ENCODE assay signal across 8 cellular contexts in genomic region chr11:65593518-65594414, GRCh38. TPM values are rescaled to one million over a fixed set of nuclear protein-coding genes. Genes with fewer than 3 reads are reported as not detected.
DNase-seq lines count a peak whose midpoint lies in the region; ATAC-seq, FAIRE-seq and TF ChIP-seq lines count a peak whose summit lies in the region.

No MANE protein-coding gene starts in this region.

- H3K36me3 Mint-ChIP-seq in nephron (ENCODE audit: low read depth): peaks cover 9% of the 10 kb centered on the region

- no peaks in the 10 kb centered on the region for H3K27me3 ChIP-seq in endothelial cell of umbilical vein (ENCODE audit: control insufficient read depth in 2 of 2, insufficient read depth in 2 of 2, low read length in 2 of 2)

- peaks cover 7% of the 10 kb centered on the region for H3K4me1 ChIP-seq in endothelial cell of umbilical vein (ENCODE audit: control insufficient read depth, extremely low read depth, insufficient read depth, low read length)

- H3K4me2 ChIP-seq in endothelial cell of umbilical vein (ENCODE audit: insufficient read depth, low read length): no peak overlapping the region

- TF ChIP-seq CTCF in VCaP (conservative IDR thresholded peaks at IDR 0.05) (peak; percentile 96), endothelial cell of umbilical vein (IDR thresholded peaks at IDR 0.05; ENCODE audit: extremely low read depth in 1 of 2, insufficient read depth in 1 of 2, low read depth in 1 of 2, low read length in 2 of 2) (peak; percentile 61 to 76), nephron (IDR thresholded peaks at IDR 0.05; ENCODE audit: unreplicated experiment in 3 of 3) (peak; percentile 49 to 60 (median 57))

- intact Hi-C loops in endothelial cell of umbilical vein (cut with micrococcal nuclease): loop anchor here (1.0 to 5.0 kb wide), 2 partner anchors 14 to 226 kb away; no protein-coding TSS in a partner anchor

- TF ChIP-seq POLR2A in endothelial cell of umbilical vein (IDR thresholded peaks at IDR 0.05; ENCODE audit: low read depth, low read length): no peak

- POLR2A ChIA-PET in endothelial cell of umbilical vein (lab: Charles Lee): interaction anchor here (0.5 to 1.3 kb wide), 2 partner anchors 17 to 224 kb away, joined by 3 read pairs; no protein-coding TSS in a partner anchor

- H3K9ac ChIP-seq in endothelial cell of umbilical vein (replicated peaks; ENCODE audit: extremely low read depth, insufficient read depth, low read length): no peak overlapping the region

- H4K20me1 ChIP-seq in endothelial cell of umbilical vein (replicated peaks; ENCODE audit: control insufficient read depth, extremely low read depth, insufficient read depth, low read length): no peaks in the 10 kb centered on the region

- dilution Hi-C loops in endothelial cell of umbilical vein (cut with MboI; ENCODE audit: extremely low pct_ligation_motif_present, low sequenced_read_pairs): no loop called here

- peaks cover 32% of the 10 kb centered on the region for H3K27me3 Mint-ChIP-seq in nephron (ENCODE audit: low read depth)

- no peaks in the 10 kb centered on the region for H3K9me3 Mint-ChIP-seq in nephron

- no peak overlapping the region; the same call in 1 of the 2 replicates for H3K27ac ChIP-seq in VCaP
- no peak overlapping the region for H3K27ac ChIP-seq in endothelial cell of umbilical vein (ENCODE audit: insufficient read depth, low read depth, low read length)

- H3K9me3 ChIP-seq in endothelial cell of umbilical vein (replicated peaks; ENCODE audit: control insufficient read depth, insufficient read depth, low read length): no peaks in the 10 kb centered on the region

- no peak overlapping the region for H3K27ac Mint-ChIP-seq in nephron

- no peak overlapping the region for H3K4me3 ChIP-seq in endothelial cell of umbilical vein (replicated peaks in 1 of 3; ENCODE audit: insufficient read depth in 1 of 3, low read depth in 1 of 3, low read length in 3 of 3)

- CTCF ChIA-PET in endothelial cell of umbilical vein (lab: Charles Lee): interaction anchor here (0.6 to 12.2 kb wide), 19 partner anchors 9 to 226 kb away, joined by 3 to 206 read pairs (median 5); partner anchors contain the start of genes EHBP1L1, FAM89B, MAP3K11 and PCNX3

- H3K4me3 Mint-ChIP-seq in nephron: peak overlapping the region in 2 of 3 experiments; percentile 32 to 36

- ATAC-seq in HG02970 (IDR thresholded peaks at IDR 0.05; ENCODE audit: low FRiP score, unreplicated experiment) (no peak), HG02840 (IDR thresholded peaks at IDR 0.05; ENCODE audit: low FRiP score, unreplicated experiment) (no peak)

- peaks cover 7% of the 10 kb centered on the region for H3K4me1 Mint-ChIP-seq in nephron

- FAIRE-seq in GM18507 (lab: Jason Lieb, UNC) (peak; percentile 63), endothelial cell of umbilical vein (lab: Jason Lieb, UNC) (peak; percentile 76)

- H3K36me3 ChIP-seq in endothelial cell of umbilical vein (ENCODE audit: control insufficient read depth in 2 of 2, extremely low read depth in 1 of 2, insufficient read depth in 2 of 2, low read length in 2 of 2): peaks cover 8 to 14% of the 10 kb centered on the region in 2 experiments

- DNase-seq in AG08395 (ENCODE audit: low spot score): peak; percentile 71
- no peak for DNase-seq in GM18507 (ENCODE audit: extremely low spot score, insufficient read length, low read depth)
- DNase-seq in endothelial cell of umbilical vein (ENCODE audit: low read depth, low spot score): peak; percentile 34
- DNase-seq in kidney glomerular epithelial cell (lab: John Stamatoyannopoulos, UW): no peak

- no peak overlapping the region for H2AFZ ChIP-seq in endothelial cell of umbilical vein (ENCODE audit: low read depth, low read length)

- no peaks in the 10 kb centered on the region for H3K79me2 ChIP-seq in endothelial cell of umbilical vein (ENCODE audit: control insufficient read depth, insufficient read depth, low read length)

- H3K9me1 ChIP-seq in endothelial cell of umbilical vein (replicated peaks; ENCODE audit: control insufficient read depth, extremely low read depth, insufficient read depth, low read length): no peaks in the 10 kb centered on the region

- no TSS peak for BruUV-seq in endothelial cell of umbilical vein (replicated peaks; lab: Mats Ljungman, UMichigan)

TF ChIP-seq in endothelial cell of umbilical vein, 7 proteins besides CTCF, POLR2A, EP300 and RAD21:
- no peak for TF ChIP-seq JUN (IDR thresholded peaks at IDR 0.05; ENCODE audit: borderline replicate concordance, insufficient read depth, insufficient read length, low read depth)
- TF ChIP-seq EZH2 (IDR thresholded peaks at IDR 0.05; ENCODE audit: borderline replicate concordance, low read depth, low read length, severe bottlenecking): no peak
- no peak for TF ChIP-seq FOS (IDR thresholded peaks at IDR 0.05; ENCODE audit: borderline replicate concordance, insufficient read depth, low read length)
- no peak for TF ChIP-seq MYC (IDR thresholded peaks at IDR 0.05; ENCODE audit: low read depth, low read length)
- TF ChIP-seq GATA2 (IDR thresholded peaks at IDR 0.05; ENCODE audit: insufficient read depth, insufficient read length, low read depth, low read length): no peak
- TF ChIP-seq MAX (IDR thresholded peaks at IDR 0.05; ENCODE audit: insufficient read depth, insufficient read length): no peak

RNA-seq across cellular contexts. Expression of gene KCNK7, which starts 1.8 kb away (rescaled TPM):
- 0.60 and 1.3 TPM in 2 replicates for total RNA-seq in endothelial cell of umbilical vein
- polyA plus RNA-seq in endothelial cell of umbilical vein: 0.17 and 0.19 TPM in 2 replicates
- polyA plus RNA-seq in endothelial cell of umbilical vein (2011; cell fraction: cytosol; rRNA removed): 0.13 and 0.21 TPM in 2 replicates
- 0.66 and 0.87 TPM in 2 replicates for polyA plus RNA-seq in endothelial cell of umbilical vein (2011; cell fraction: nucleus; rRNA removed)
- 0.70 TPM in 1 of 2 replicates, not detected in the other for polyA plus RNA-seq in endothelial cell of umbilical vein (2012)
- polyA minus RNA-seq in endothelial cell of umbilical vein: 0.51 TPM in 1 of 2 replicates, not detected in the other
- not detected for polyA minus RNA-seq in endothelial cell of umbilical vein (2011; cell fraction: cytosol; rRNA and poly(A)+ RNA removed)
- polyA minus RNA-seq in endothelial cell of umbilical vein (2011; cell fraction: nucleus; rRNA and poly(A)+ RNA removed): 0.34 TPM in 1 of 2 replicates, not detected in the other

RNA-seq across cellular contexts. Expression of gene EHBP1L1, which starts 17.9 kb away (rescaled TPM):
- 18.8 and 19.7 TPM in 2 replicates for total RNA-seq in endothelial cell of umbilical vein
- 12.7 and 18.5 TPM in 2 replicates for polyA plus RNA-seq in endothelial cell of umbilical vein
- polyA plus RNA-seq in endothelial cell of umbilical vein (2011; cell fraction: cytosol; rRNA removed): 7.1 and 11.1 TPM in 2 replicates
- polyA plus RNA-seq in endothelial cell of umbilical vein (2011; cell fraction: nucleus; rRNA removed): 29.6 and 32.5 TPM in 2 replicates
- 14.2 and 20.1 TPM in 2 replicates for polyA plus RNA-seq in endothelial cell of umbilical vein (2012)
- 8.6 and 12.0 TPM in 2 replicates for polyA minus RNA-seq in endothelial cell of umbilical vein
- 64.3 TPM for polyA minus RNA-seq in endothelial cell of umbilical vein (2011; cell fraction: cytosol; rRNA and poly(A)+ RNA removed)
- polyA minus RNA-seq in endothelial cell of umbilical vein (2011; cell fraction: nucleus; rRNA and poly(A)+ RNA removed): 7.8 and 11.2 TPM in 2 replicates

RNA-seq across cellular contexts. Expression of gene MAP3K11, which starts 20.3 kb away (rescaled TPM):
- total RNA-seq in endothelial cell of umbilical vein: 160 and 182 TPM in 2 replicates
- polyA plus RNA-seq in endothelial cell of umbilical vein: 131 and 148 TPM in 2 replicates
- 74.8 and 100 TPM in 2 replicates for polyA plus RNA-seq in endothelial cell of umbilical vein (2011; cell fraction: cytosol; rRNA removed)
- polyA plus RNA-seq in endothelial cell of umbilical vein (2011; cell fraction: nucleus; rRNA removed): 107 and 124 TPM in 2 replicates
- polyA plus RNA-seq in endothelial cell of umbilical vein (2012): 98.7 and 129 TPM in 2 replicates
- polyA minus RNA-seq in endothelial cell of umbilical vein: 74.5 and 110 TPM in 2 replicates
- polyA minus RNA-seq in endothelial cell of umbilical vein (2011; cell fraction: cytosol; rRNA and poly(A)+ RNA removed): 32.2 TPM
- 44.6 and 76.6 TPM in 2 replicates for polyA minus RNA-seq in endothelial cell of umbilical vein (2011; cell fraction: nucleus; rRNA and poly(A)+ RNA removed)

RNA-seq across cellular contexts. Expression of gene FAM89B, which starts 21.4 kb away (rescaled TPM):
- total RNA-seq in endothelial cell of umbilical vein: 63.1 and 63.8 TPM in 2 replicates
- polyA plus RNA-seq in endothelial cell of umbilical vein: 153 and 193 TPM in 2 replicates
- 57.2 and 80.4 TPM in 2 replicates for polyA plus RNA-seq in endothelial cell of umbilical vein (2011; cell fraction: cytosol; rRNA removed)
- polyA plus RNA-seq in endothelial cell of umbilical vein (2011; cell fraction: nucleus; rRNA removed): 31.0 and 31.4 TPM in 2 replicates
- 44.3 and 64.1 TPM in 2 replicates for polyA plus RNA-seq in endothelial cell of umbilical vein (2012)
- 30.8 and 35.3 TPM in 2 replicates for polyA minus RNA-seq in endothelial cell of umbilical vein
- polyA minus RNA-seq in endothelial cell of umbilical vein (2011; cell fraction: cytosol; rRNA and poly(A)+ RNA removed): 10.7 TPM
- polyA minus RNA-seq in endothelial cell of umbilical vein (2011; cell fraction: nucleus; rRNA and poly(A)+ RNA removed): 15.6 and 20.3 TPM in 2 replicates

RNA-seq across cellular contexts. Expression of gene PCNX3, which starts 21.8 kb away (rescaled TPM):
- 53.8 and 53.9 TPM in 2 replicates for total RNA-seq in endothelial cell of umbilical vein
- polyA plus RNA-seq in endothelial cell of umbilical vein: 42.6 and 53.5 TPM in 2 replicates
- polyA plus RNA-seq in endothelial cell of umbilical vein (2011; cell fraction: cytosol; rRNA removed): 23.3 and 28.8 TPM in 2 replicates
- 76.1 and 90.5 TPM in 2 replicates for polyA plus RNA-seq in endothelial cell of umbilical vein (2011; cell fraction: nucleus; rRNA removed)
- polyA plus RNA-seq in endothelial cell of umbilical vein (2012): 28.4 and 32.6 TPM in 2 replicates
- 45.5 and 63.5 TPM in 2 replicates for polyA minus RNA-seq in endothelial cell of umbilical vein
- polyA minus RNA-seq in endothelial cell of umbilical vein (2011; cell fraction: cytosol; rRNA and poly(A)+ RNA removed): 34.9 TPM
- 43.2 and 59.8 TPM in 2 replicates for polyA minus RNA-seq in endothelial cell of umbilical vein (2011; cell fraction: nucleus; rRNA and poly(A)+ RNA removed)

Comparison
In these comparisons a context has a peak if more than half of its experiments do, and no peak if none do; other contexts are left out.
1. DNase-seq: peak in AG08395 (single experiment) and endothelial cell of umbilical vein (single experiment); none in GM18507 (single experiment) and kidney glomerular epithelial cell (single experiment).
2. Peak in every context shown above with its lines, with median percentiles within 50 percentile points of each other: CTCF ChIP-seq.